In the genomic region with DNA sequence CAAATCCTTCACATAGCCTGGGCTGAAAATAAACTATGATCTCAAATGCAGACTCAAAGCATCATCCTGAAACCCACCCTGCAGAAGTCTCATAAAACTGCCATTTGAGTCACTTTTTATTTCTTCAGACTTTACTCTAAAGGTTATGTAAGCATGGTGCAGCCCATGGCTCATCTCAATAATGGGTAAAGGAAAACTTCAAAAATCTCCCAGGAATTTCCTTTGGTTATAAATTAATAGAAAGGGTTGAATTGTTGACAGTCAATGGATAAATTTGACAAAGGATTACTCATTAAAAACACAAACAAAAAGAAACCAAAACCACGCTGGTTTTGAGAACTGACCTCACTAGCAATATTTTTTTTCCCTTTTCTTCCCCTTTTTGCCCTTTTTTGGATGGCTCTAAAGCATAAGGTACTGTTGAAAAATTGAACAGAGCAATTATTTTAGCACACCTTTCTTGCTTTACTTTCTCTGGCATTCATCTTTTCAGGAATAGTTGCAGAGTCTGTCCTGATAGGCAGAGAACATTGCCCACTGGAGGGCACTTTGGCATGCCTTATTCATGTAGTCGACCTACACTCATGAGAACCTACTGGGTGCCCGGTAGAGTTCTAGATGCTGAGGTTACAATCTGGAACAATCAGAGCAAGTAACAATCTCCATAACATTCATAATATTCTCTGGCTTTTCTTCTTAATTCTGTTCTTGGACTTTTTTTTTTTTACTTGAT, we compare ENCODE assay signal across 9 cellular contexts.
DNase-seq lines count a peak whose midpoint lies in the region; ATAC-seq and TF ChIP-seq lines count a peak whose summit lies in the region.
"Had no signal": no experiment of that assay in that cellular context is flagged by ENCODE, and none has a peak within 500 bp of the region (broad histone marks: within the 10 kb centered on the region; RNA-seq: fewer than 3 reads in every experiment).

No MANE protein-coding gene starts in this region.

- peak overlapping the region in 1 of 2 donors; percentile 53 for H3K27ac Mint-ChIP-seq in stimulated activated naive CD8-positive, alpha-beta T cell treated with anti-CD3 and anti-CD28 coated beads, Interleukin-15, amount 100 ng/mL, for 72 hours
- H3K27ac Mint-ChIP-seq: activated B cell treated with CpG ODN at 0.5 μM for 24 hours had no signal

- H3K9me3 Mint-ChIP-seq in stimulated activated naive CD8-positive, alpha-beta T cell treated with anti-CD3 and anti-CD28 coated beads, Interleukin-15, amount 100 ng/mL, for 72 hours = peaks cover 0 to 9% of the 10 kb centered on the region in 2 donors
- H3K9me3 Mint-ChIP-seq: activated B cell treated with CpG ODN at 0.5 μM for 24 hours had no signal

- H3K27ac ChIP-seq in gastrocnemius medialis = no peak overlapping the region

- H3K27me3 Mint-ChIP-seq in stimulated activated naive CD8-positive, alpha-beta T cell treated with anti-CD3 and anti-CD28 coated beads, Interleukin-15, amount 100 ng/mL, for 72 hours = peaks cover 9% of the 10 kb centered on the region
- H3K27me3 Mint-ChIP-seq: activated B cell treated with CpG ODN at 0.5 μM for 24 hours had no signal

- H3K27me3 ChIP-seq in gastrocnemius medialis = no peaks in the 10 kb centered on the region

- no peaks in the 10 kb centered on the region for H3K4me1 ChIP-seq in gastrocnemius medialis

- peak; percentile 5 for TF ChIP-seq CTCF in choroid plexus epithelial cell (conservative IDR thresholded peaks at IDR 0.05; ENCODE audit: low read depth, low read length)
- TF ChIP-seq CTCF in gastrocnemius medialis (IDR thresholded peaks at IDR 0.05 in 4 of 5, conservative IDR thresholded peaks at IDR 0.05 in 1 of 5) = no peak

- no peak for DNase-seq in stimulated activated naive CD8-positive, alpha-beta T cell treated with anti-CD3 and anti-CD28 coated beads, Interleukin-15, amount 100 ng/mL, for 72 hours
- DNase-seq in stimulated activated naive CD8-positive, alpha-beta T cell treated with anti-CD3 and anti-CD28 coated beads, Interleukin-15, Interleukin-2, amounts not matched to agents 100 U/mL and 50 U/mL, for 24 hours = no peak
- DNase-seq in choroid plexus epithelial cell (ENCODE audit: low read depth) = peak; percentile 13
- DNase-seq in gastrocnemius medialis = no peak
- DNase-seq in activated naive CD4-positive, alpha-beta T cell treated with Interleukin-2 at 50 U/mL for 16 hours = no peak
- no peak for DNase-seq in germinal center (ENCODE audit: low spot score)
- DNase-seq in NCI-H526 (lab: John Stamatoyannopoulos, UW) = no peak
- DNase-seq: activated B cell treated with CpG ODN at 0.5 μM for 24 hours had no signal

- no peaks in the 10 kb centered on the region for H3K36me3 ChIP-seq in gastrocnemius medialis

- intact Hi-C loops in gastrocnemius medialis (cut with DNase I; ENCODE audit: low total_unique reads) = no loop called here

- peak; percentile 31 for ATAC-seq in stimulated activated naive CD8-positive, alpha-beta T cell treated with anti-CD3 and anti-CD28 coated beads, Interleukin-15, amount 100 ng/mL, for 72 hours
- no peak for ATAC-seq in stimulated activated naive CD8-positive, alpha-beta T cell treated with anti-CD3 and anti-CD28 coated beads, Interleukin-15, Interleukin-2, amounts not matched to agents 100 U/mL and 50 U/mL, for 24 hours
- ATAC-seq in HG03354 (IDR thresholded peaks at IDR 0.05; ENCODE audit: poor library complexity, severe bottlenecking, unreplicated experiment) = peak; percentile 51
- no peak for ATAC-seq in gastrocnemius medialis

- H3K9me3 ChIP-seq in gastrocnemius medialis = no peaks in the 10 kb centered on the region

- TF ChIP-seq POLR2A in gastrocnemius medialis (IDR thresholded peaks at IDR 0.05) = no peak

- no peak overlapping the region for H3K4me3 ChIP-seq in choroid plexus epithelial cell (ENCODE audit: low read depth, low read length)
- no peak overlapping the region for H3K4me3 ChIP-seq in gastrocnemius medialis

- in situ Hi-C loops in gastrocnemius medialis (cut with MboI; ENCODE audit: low sequenced_read_pairs in 4 of 4) = no loop called here

- H3K4me1 Mint-ChIP-seq in stimulated activated naive CD8-positive, alpha-beta T cell treated with anti-CD3 and anti-CD28 coated beads, Interleukin-15, amount 100 ng/mL, for 72 hours = peaks cover 38% of the 10 kb centered on the region

- H3K4me3 Mint-ChIP-seq in stimulated activated naive CD8-positive, alpha-beta T cell treated with anti-CD3 and anti-CD28 coated beads, Interleukin-15, amount 100 ng/mL, for 72 hours = no peak overlapping the region
- H3K4me3 Mint-ChIP-seq: activated B cell treated with CpG ODN at 0.5 μM for 24 hours had no signal

Comparison
In these comparisons a context has a peak if more than half of its experiments do, and no peak if none do; other contexts are left out.
1. ATAC-seq: peak in stimulated activated naive CD8-positive, alpha-beta T cell treated with anti-CD3 and anti-CD28 coated beads, Interleukin-15, amount 100 ng/mL, for 72 hours (single experiment) and HG03354 (single experiment); none in stimulated activated naive CD8-positive, alpha-beta T cell treated with anti-CD3 and anti-CD28 coated beads, Interleukin-15, Interleukin-2, amounts not matched to agents 100 U/mL and 50 U/mL, for 24 hours (single experiment) and gastrocnemius medialis (0 of 2).